In genomic region chr3:58585005-58585786, GRCh38 we compare ENCODE assay signal across 9 cellular contexts. TPM values are rescaled to one million over a fixed set of nuclear protein-coding genes. Genes with fewer than 3 reads are reported as not detected.
DNase-seq lines count a peak whose midpoint lies in the region; ATAC-seq, FAIRE-seq and TF ChIP-seq lines count a peak whose summit lies in the region.
"Had no signal": no experiment of that assay in that cellular context is flagged by ENCODE, and none has a peak within 500 bp of the region (broad histone marks: within the 10 kb centered on the region; RNA-seq: fewer than 3 reads in every experiment).

No MANE protein-coding gene starts in this region.

- DNase-seq in D721Med (ENCODE audit: insufficient read length, low spot score) (peak; percentile 92), SK-N-DZ (ENCODE audit: low spot score) (peak; percentile 70), cardiac septum (ENCODE audit: low spot score) (peak; percentile 92), trophoblast cell (peak; percentile 65 to 76), upper lobe of left lung (peak; percentile 81 to 97)
- peak; percentile 43 for DNase-seq in Jurkat, Clone E6-1 (ENCODE audit: low read depth, low spot score)
- DNase-seq in activated naive CD8-positive, alpha-beta T cell treated with anti-CD3 and anti-CD28 coated beads for 36 hours, result peak; percentile 67

- peaks cover 4% of the 10 kb centered on the region for H3K36me3 Mint-ChIP-seq in activated naive CD8-positive, alpha-beta T cell treated with anti-CD3 and anti-CD28 coated beads for 36 hours

- H3K27me3 ChIP-seq in trophoblast cell (ENCODE audit: insufficient read depth, low read length) (peaks cover 32% of the 10 kb centered on the region), upper lobe of left lung (peaks cover 0 to 11% (median 6%) of the 10 kb centered on the region in 4 donors)

- peak overlapping the region; percentile 38 for H3K4me2 ChIP-seq in trophoblast cell (ENCODE audit: low read length)

- intact Hi-C loops in cardiac septum (cut with DNase I), result loop anchor here (5.0 kb wide), 1 partner anchor 42 kb away; no protein-coding TSS in a partner anchor

- peaks cover 2% of the 10 kb centered on the region for H3K9me3 Mint-ChIP-seq in activated naive CD8-positive, alpha-beta T cell treated with anti-CD3 and anti-CD28 coated beads for 36 hours

- H3K36me3 ChIP-seq in trophoblast cell (ENCODE audit: control insufficient read depth in 1 of 2, insufficient read depth in 2 of 2, low read length in 2 of 2) (no peaks in the 10 kb centered on the region), upper lobe of left lung (no peaks in the 10 kb centered on the region)

- H3K79me2 ChIP-seq in trophoblast cell (ENCODE audit: control insufficient read depth, insufficient read depth, low read length, poor library complexity), result no peaks in the 10 kb centered on the region

- no peak overlapping the region for H2BK12ac ChIP-seq in trophoblast cell (ENCODE audit: low read length)

- peak overlapping the region; percentile 76 for H3K4me3 Mint-ChIP-seq in activated naive CD8-positive, alpha-beta T cell treated with anti-CD3 and anti-CD28 coated beads for 36 hours

- no peak overlapping the region for H2AK5ac ChIP-seq in trophoblast cell (ENCODE audit: low read length)

- no peaks in the 10 kb centered on the region for H3K79me1 ChIP-seq in trophoblast cell (ENCODE audit: low read length)

- peaks cover 61% of the 10 kb centered on the region for H3K27me3 Mint-ChIP-seq in activated naive CD8-positive, alpha-beta T cell treated with anti-CD3 and anti-CD28 coated beads for 36 hours

- TF ChIP-seq POLR2A in upper lobe of left lung (IDR thresholded peaks at IDR 0.05), result peak in 1 of 4 donors; percentile 41

- no peak overlapping the region for H3K23ac ChIP-seq in trophoblast cell (ENCODE audit: low read length)

- peaks cover 21% of the 10 kb centered on the region for H3K4me1 Mint-ChIP-seq in activated naive CD8-positive, alpha-beta T cell treated with anti-CD3 and anti-CD28 coated beads for 36 hours

- H3K4ac ChIP-seq in trophoblast cell (ENCODE audit: low read depth, low read length), result no peak overlapping the region

- no peak overlapping the region for H2AFZ ChIP-seq in trophoblast cell (ENCODE audit: insufficient read depth, low read length, poor library complexity)

- no peak overlapping the region for H2BK120ac ChIP-seq in trophoblast cell (ENCODE audit: insufficient read depth, low read length, poor library complexity)

- H3K4me3 ChIP-seq in Jurkat, Clone E6-1 (ENCODE audit: low read length), result peak overlapping the region; percentile 71
- H3K4me3 ChIP-seq in trophoblast cell (ENCODE audit: low read depth, low read length) (no peak overlapping the region), upper lobe of left lung (peak overlapping the region; percentile 21 to 60 (median 54))

- TF ChIP-seq EP300 in upper lobe of left lung (IDR thresholded peaks at IDR 0.05), result peak; percentile 32 to 76 (median 50)

- H3K27ac ChIP-seq in trophoblast cell (ENCODE audit: low read depth, low read length) (no peak overlapping the region), upper lobe of left lung (peak overlapping the region; percentile 76 to 89 (median 82))

- H3K4me1 ChIP-seq in trophoblast cell (ENCODE audit: control insufficient read depth in 1 of 2, insufficient read depth in 2 of 2, low read length in 2 of 2), result peaks cover 4 to 5% of the 10 kb centered on the region in 2 experiments
- peaks cover 19 to 21% (median 19%) of the 10 kb centered on the region in 4 donors for H3K4me1 ChIP-seq in upper lobe of left lung

- no peak overlapping the region for H3K18ac ChIP-seq in trophoblast cell (ENCODE audit: low read length)

- H4K8ac ChIP-seq in trophoblast cell (ENCODE audit: low read depth, low read length), result no peak overlapping the region

- H3K9me3 ChIP-seq in trophoblast cell (ENCODE audit: insufficient read depth, low read depth, low read length), result peaks cover 7% of the 10 kb centered on the region
- H3K9me3 ChIP-seq in upper lobe of left lung, result no peaks in the 10 kb centered on the region

- ATAC-seq in GM21529 (IDR thresholded peaks at IDR 0.05; ENCODE audit: unreplicated experiment) (peak; percentile 91), upper lobe of left lung (ENCODE audit: low FRiP score in 2 of 2) (peak; percentile 93 to 96)

- no CpG with 5 or more reads among the region's 46 CpGs for WGBS in trophoblast cell (ENCODE audit: extremely low coverage, insufficient coverage, insufficient read length)
- WGBS in upper lobe of left lung, 2 donors, result 4 to 9% methylated on average over 20 to 40 of the region's 46 CpGs

- peak overlapping the region; percentile 22 for H3K27ac Mint-ChIP-seq in activated naive CD8-positive, alpha-beta T cell treated with anti-CD3 and anti-CD28 coated beads for 36 hours

- no peak for FAIRE-seq in D721Med (lab: Jason Lieb, UNC)
- FAIRE-seq: endometrium had no signal

- H4K91ac ChIP-seq in trophoblast cell (ENCODE audit: low read depth, low read length), result no peak overlapping the region

- no peak overlapping the region for H3K9ac ChIP-seq in trophoblast cell (ENCODE audit: low read length)

- H3K14ac ChIP-seq in trophoblast cell (ENCODE audit: low read length), result no peak overlapping the region

- H4K12ac ChIP-seq in trophoblast cell (ENCODE audit: low read depth, low read length), result no peak overlapping the region

- peak; percentile 30 for TF ChIP-seq CTCF in D721Med (IDR thresholded peaks at IDR 0.05; ENCODE audit: insufficient read depth, missing control alignments)
- peak; percentile 89 to 97 (median 96) for TF ChIP-seq CTCF in upper lobe of left lung (IDR thresholded peaks at IDR 0.05)

- no peak overlapping the region for H2BK5ac ChIP-seq in trophoblast cell (ENCODE audit: low read depth, low read length, poor library complexity)

RNA-seq across cellular contexts. Expression of gene FAM107A, which starts 8.0 kb away (rescaled TPM):
- polyA plus RNA-seq in Jurkat, Clone E6-1 (2012; ENCODE audit: insufficient read depth, insufficient read length), result not detected
- 0.13 TPM in 1 of 2 replicates, not detected in the other for polyA plus RNA-seq in SK-N-DZ (2014; cell fraction: cytosol; rRNA removed)
- 0.15 TPM in 1 of 2 replicates, not detected in the other for polyA plus RNA-seq in SK-N-DZ (2014; cell fraction: nucleus; rRNA removed)
- total RNA-seq in activated naive CD8-positive, alpha-beta T cell treated with anti-CD3 and anti-CD28 coated beads for 36 hours, result not detected
- total RNA-seq in cardiac septum, result 29.9 TPM
- not detected in 2 replicates for polyA plus RNA-seq in trophoblast cell (2013)
- total RNA-seq in upper lobe of left lung, result 100 to 1,000 TPM in 2 of 6 donors, 10 to 100 TPM in 4; 19.9 to 200 (median 81.1) TPM

RNA-seq across cellular contexts. Expression of gene ACOX2, which starts 48.2 kb away (rescaled TPM):
- polyA plus RNA-seq in Jurkat, Clone E6-1 (2012; ENCODE audit: insufficient read depth, insufficient read length), result not detected
- polyA plus RNA-seq in SK-N-DZ (2014; cell fraction: cytosol; rRNA removed), result 0.07 and 0.51 TPM in 2 replicates
- 0.92 and 3.8 TPM in 2 replicates for polyA plus RNA-seq in SK-N-DZ (2014; cell fraction: nucleus; rRNA removed)
- total RNA-seq in activated naive CD8-positive, alpha-beta T cell treated with anti-CD3 and anti-CD28 coated beads for 36 hours, result not detected
- total RNA-seq in cardiac septum, result 31.2 TPM
- 0.21 and 0.32 TPM in 2 replicates for polyA plus RNA-seq in trophoblast cell (2013)
- total RNA-seq in upper lobe of left lung, result 10 to 100 TPM in 4 of 6 donors, 1 to 10 TPM in 2; 5.2 to 32.5 (median 15.8) TPM

Comparison
In these comparisons a context has a peak if more than half of its experiments do, and no peak if none do; other contexts are left out.
1. RNA of gene FAM107A, which starts 8.0 kb away (total RNA-seq): 19.9 to 200 TPM in upper lobe of left lung and 29.9 TPM in cardiac septum (single experiment); not detected in activated naive CD8-positive, alpha-beta T cell treated with anti-CD3 and anti-CD28 coated beads for 36 hours; every median in the first group is over 10 times any median in the second.
2. RNA of gene ACOX2, which starts 48.2 kb away (total RNA-seq): 31.2 TPM in cardiac septum (single experiment) and 5.2 to 32.5 TPM in upper lobe of left lung; not detected in activated naive CD8-positive, alpha-beta T cell treated with anti-CD3 and anti-CD28 coated beads for 36 hours; every median in the first group is over 4 times any median in the second.
3. Peak in every context shown above with its lines, with median percentiles within 50 percentile points of each other: DNase-seq.